ENCODE assay signal across 5 cellular contexts in the genomic region with DNA sequence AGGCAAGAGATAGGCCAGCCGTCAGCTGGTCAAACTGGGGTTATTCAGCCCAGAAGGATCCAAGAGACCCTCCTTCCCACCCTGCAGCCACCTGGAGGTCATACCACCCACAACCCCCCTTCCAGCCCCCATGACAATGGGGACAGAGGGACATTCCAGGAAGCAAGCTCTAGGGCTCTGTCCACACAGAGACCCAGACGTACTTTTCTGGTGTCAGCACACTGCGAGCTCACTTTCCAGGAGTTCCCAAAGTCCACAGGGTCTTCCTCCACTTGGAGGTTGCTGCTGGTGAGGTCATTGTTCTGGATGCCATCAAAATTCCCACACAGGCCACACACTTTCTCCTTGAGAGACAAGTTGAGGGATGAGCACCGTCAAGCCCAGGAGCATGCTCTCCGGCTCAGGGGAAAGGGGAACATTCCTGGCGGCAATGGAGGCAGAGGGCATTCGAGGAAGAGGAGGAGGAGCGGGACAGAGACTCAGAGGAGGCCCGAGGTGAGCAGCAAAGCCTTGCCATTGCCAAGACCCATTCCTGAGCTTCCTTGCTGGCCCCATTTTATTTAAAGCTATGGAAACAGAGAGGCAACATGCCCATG.
DNase-seq lines count a peak whose midpoint lies in the region; ATAC-seq, FAIRE-seq and TF ChIP-seq lines count a peak whose summit lies in the region.
"Not testable (repeated sequence)": the region's sequence is repeated elsewhere in the genome, so short reads cannot be mapped to it uniquely, and the experiment has no call there.

No MANE protein-coding gene starts in this region.

- DNase-seq in K562 (ENCODE audit: extremely low read depth in 1 of 4, low spot score in 3 of 4); urothelium cell line (ENCODE audit: low spot score): not testable (repeated sequence)
- peak; percentile 42 for DNase-seq in islet precursor cell
- DNase-seq in mesenteric fat pad (ENCODE audit: low spot score) = peak; percentile 68

- H4K20me1 ChIP-seq in K562 (replicated peaks; ENCODE audit: control insufficient read depth, insufficient read depth, low read length) = not testable (repeated sequence)

- not testable (repeated sequence) for H3K4me3 ChIP-seq in K562

- H3K4me2 ChIP-seq in K562 (ENCODE audit: insufficient read depth, low read length) = not testable (repeated sequence)

- H3K9me3 Mint-ChIP-seq in stimulated activated memory B cell treated with anti-CD40 and anti-IgM and Interleukin-4, amounts not matched to agents 10 μg/mL and 1 μg/mL and 100 μg/mL, for 72 hours = not testable (repeated sequence)

- H3K27ac Mint-ChIP-seq in stimulated activated memory B cell treated with anti-CD40 and anti-IgM and Interleukin-4, amounts not matched to agents 10 μg/mL and 1 μg/mL and 100 μg/mL, for 72 hours = not testable (repeated sequence)

- not testable (repeated sequence) for H3K9ac ChIP-seq in K562 (ENCODE audit: insufficient read depth in 1 of 2, low read depth in 2 of 2, low read length in 2 of 2)

- not testable (repeated sequence) for H3K4me1 Mint-ChIP-seq in stimulated activated memory B cell treated with anti-CD40 and anti-IgM and Interleukin-4, amounts not matched to agents 10 μg/mL and 1 μg/mL and 100 μg/mL, for 72 hours

- H3K27me3 Mint-ChIP-seq in stimulated activated memory B cell treated with anti-CD40 and anti-IgM and Interleukin-4, amounts not matched to agents 10 μg/mL and 1 μg/mL and 100 μg/mL, for 72 hours = peaks cover 22% of the 10 kb centered on the region

- not testable (repeated sequence) for H3K4me1 ChIP-seq in K562 (replicated peaks in 1 of 2; ENCODE audit: control insufficient read depth in 2 of 2, insufficient read depth in 2 of 2, low read length in 2 of 2)

- POLR2A ChIA-PET in K562 (lab: Yijun Ruan, JAX) = not testable (repeated sequence)

- not testable (repeated sequence) for H3K27me3 ChIP-seq in K562 (ENCODE audit: control insufficient read depth in 2 of 2, insufficient read depth in 2 of 2, low read length in 2 of 2)

- not testable (repeated sequence) for H3K9me3 ChIP-seq in K562 (replicated peaks; ENCODE audit: control insufficient read depth, insufficient read depth, low read depth, low read length)

- not testable (repeated sequence) for TF ChIP-seq EP300 in K562 (IDR thresholded peaks at IDR 0.05; ENCODE audit: low read length)

- H3K4me3 Mint-ChIP-seq in stimulated activated memory B cell treated with anti-CD40 and anti-IgM and Interleukin-4, amounts not matched to agents 10 μg/mL and 1 μg/mL and 100 μg/mL, for 72 hours = not testable (repeated sequence)

- FAIRE-seq in K562 (lab: Jason Lieb, UNC) (peak; percentile 60), urothelium cell line (lab: Jason Lieb, UNC) (peak; percentile 70)

- not testable (repeated sequence) for TF ChIP-seq CTCF in K562 (IDR thresholded peaks at IDR 0.05 in 2 of 3, conservative IDR thresholded peaks at IDR 0.05 in 1 of 3; ENCODE audit: insufficient read depth in 2 of 3, low read depth in 1 of 3, low read length in 3 of 3)

- H3K9me1 ChIP-seq in K562 (ENCODE audit: control insufficient read depth, insufficient read depth, low read length) = not testable (repeated sequence)

- in situ Hi-C loops in K562 (cut with MboI) = not testable (repeated sequence)

- CTCF ChIA-PET in K562 (lab: Yijun Ruan, JAX; ENCODE audit: low intra/inter-chr PET ratio) = not testable (repeated sequence)

- not testable (repeated sequence) for H3K27ac ChIP-seq in K562 (ENCODE audit: extremely low read depth, low read depth, low read length)

- H3K36me3 ChIP-seq in K562 (ENCODE audit: control insufficient read depth, insufficient read depth, low read length) = not testable (repeated sequence)

- H3K36me3 Mint-ChIP-seq in stimulated activated memory B cell treated with anti-CD40 and anti-IgM and Interleukin-4, amounts not matched to agents 10 μg/mL and 1 μg/mL and 100 μg/mL, for 72 hours = not testable (repeated sequence)

- not testable (repeated sequence) for BruUV-seq in K562 (replicated peaks; lab: Mats Ljungman, UMichigan)

- H2AFZ ChIP-seq in K562 (ENCODE audit: low read depth, low read length) = not testable (repeated sequence)

- WGBS in K562 (ENCODE audit: insufficient coverage, low coverage, missing lambda C conversion rate) = 0% methylated on average over 5 of the region's 9 CpGs

- intact Hi-C loops in K562 (cut with micrococcal nuclease) = not testable (repeated sequence)

- TF ChIP-seq RAD21 in K562 (CRISPR knock-in tag; conservative IDR thresholded peaks at IDR 0.05 in 1 of 2, IDR thresholded peaks at IDR 0.05 in 1 of 2) = not testable (repeated sequence)

- not testable (repeated sequence) for H3K79me2 ChIP-seq in K562 (ENCODE audit: control insufficient read depth, insufficient read depth, low read length)

- not testable (repeated sequence) for ATAC-seq in K562
- ATAC-seq in stimulated activated memory B cell treated with anti-CD40 and anti-IgM and Interleukin-4, amounts not matched to agents 10 μg/mL and 1 μg/mL and 100 μg/mL, for 72 hours = peak; percentile 9

- not testable (repeated sequence) for TF ChIP-seq POLR2A in K562 (conservative IDR thresholded peaks at IDR 0.05)
